In the genomic region with DNA sequence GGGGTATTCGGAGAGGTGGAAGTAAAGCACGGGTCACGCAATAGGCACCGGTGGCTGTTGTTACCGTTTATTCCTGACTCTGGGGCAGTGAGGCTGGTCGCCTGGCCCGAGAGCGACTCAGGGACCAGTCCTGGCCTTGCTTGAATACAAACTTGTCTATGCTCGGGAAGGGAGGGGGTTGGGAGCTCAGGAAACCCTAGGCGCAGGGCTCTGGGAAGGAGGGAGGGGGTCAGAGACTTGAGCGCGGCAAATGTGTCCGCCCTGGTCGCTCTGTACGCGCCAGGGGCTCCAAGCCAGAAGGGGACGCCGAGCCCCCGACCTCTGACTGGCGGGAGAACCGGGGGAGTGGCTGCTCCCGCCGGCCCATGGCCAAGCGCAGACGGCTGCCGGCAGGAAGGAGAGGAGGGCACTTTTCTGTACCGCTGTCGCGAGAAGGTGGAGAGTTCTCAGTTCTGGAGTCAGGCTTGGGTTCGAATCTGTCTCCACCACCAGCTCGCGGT, we compare ENCODE assay signal across 1 cellular context.
TF ChIP-seq lines count a peak whose summit lies in the region.

No MANE protein-coding gene starts in this region.

TF ChIP-seq in GM23338, 12 proteins besides CTCF, POLR2A, EP300 and RAD21 (continued from another document):
- TF ChIP-seq, protein P1, sequence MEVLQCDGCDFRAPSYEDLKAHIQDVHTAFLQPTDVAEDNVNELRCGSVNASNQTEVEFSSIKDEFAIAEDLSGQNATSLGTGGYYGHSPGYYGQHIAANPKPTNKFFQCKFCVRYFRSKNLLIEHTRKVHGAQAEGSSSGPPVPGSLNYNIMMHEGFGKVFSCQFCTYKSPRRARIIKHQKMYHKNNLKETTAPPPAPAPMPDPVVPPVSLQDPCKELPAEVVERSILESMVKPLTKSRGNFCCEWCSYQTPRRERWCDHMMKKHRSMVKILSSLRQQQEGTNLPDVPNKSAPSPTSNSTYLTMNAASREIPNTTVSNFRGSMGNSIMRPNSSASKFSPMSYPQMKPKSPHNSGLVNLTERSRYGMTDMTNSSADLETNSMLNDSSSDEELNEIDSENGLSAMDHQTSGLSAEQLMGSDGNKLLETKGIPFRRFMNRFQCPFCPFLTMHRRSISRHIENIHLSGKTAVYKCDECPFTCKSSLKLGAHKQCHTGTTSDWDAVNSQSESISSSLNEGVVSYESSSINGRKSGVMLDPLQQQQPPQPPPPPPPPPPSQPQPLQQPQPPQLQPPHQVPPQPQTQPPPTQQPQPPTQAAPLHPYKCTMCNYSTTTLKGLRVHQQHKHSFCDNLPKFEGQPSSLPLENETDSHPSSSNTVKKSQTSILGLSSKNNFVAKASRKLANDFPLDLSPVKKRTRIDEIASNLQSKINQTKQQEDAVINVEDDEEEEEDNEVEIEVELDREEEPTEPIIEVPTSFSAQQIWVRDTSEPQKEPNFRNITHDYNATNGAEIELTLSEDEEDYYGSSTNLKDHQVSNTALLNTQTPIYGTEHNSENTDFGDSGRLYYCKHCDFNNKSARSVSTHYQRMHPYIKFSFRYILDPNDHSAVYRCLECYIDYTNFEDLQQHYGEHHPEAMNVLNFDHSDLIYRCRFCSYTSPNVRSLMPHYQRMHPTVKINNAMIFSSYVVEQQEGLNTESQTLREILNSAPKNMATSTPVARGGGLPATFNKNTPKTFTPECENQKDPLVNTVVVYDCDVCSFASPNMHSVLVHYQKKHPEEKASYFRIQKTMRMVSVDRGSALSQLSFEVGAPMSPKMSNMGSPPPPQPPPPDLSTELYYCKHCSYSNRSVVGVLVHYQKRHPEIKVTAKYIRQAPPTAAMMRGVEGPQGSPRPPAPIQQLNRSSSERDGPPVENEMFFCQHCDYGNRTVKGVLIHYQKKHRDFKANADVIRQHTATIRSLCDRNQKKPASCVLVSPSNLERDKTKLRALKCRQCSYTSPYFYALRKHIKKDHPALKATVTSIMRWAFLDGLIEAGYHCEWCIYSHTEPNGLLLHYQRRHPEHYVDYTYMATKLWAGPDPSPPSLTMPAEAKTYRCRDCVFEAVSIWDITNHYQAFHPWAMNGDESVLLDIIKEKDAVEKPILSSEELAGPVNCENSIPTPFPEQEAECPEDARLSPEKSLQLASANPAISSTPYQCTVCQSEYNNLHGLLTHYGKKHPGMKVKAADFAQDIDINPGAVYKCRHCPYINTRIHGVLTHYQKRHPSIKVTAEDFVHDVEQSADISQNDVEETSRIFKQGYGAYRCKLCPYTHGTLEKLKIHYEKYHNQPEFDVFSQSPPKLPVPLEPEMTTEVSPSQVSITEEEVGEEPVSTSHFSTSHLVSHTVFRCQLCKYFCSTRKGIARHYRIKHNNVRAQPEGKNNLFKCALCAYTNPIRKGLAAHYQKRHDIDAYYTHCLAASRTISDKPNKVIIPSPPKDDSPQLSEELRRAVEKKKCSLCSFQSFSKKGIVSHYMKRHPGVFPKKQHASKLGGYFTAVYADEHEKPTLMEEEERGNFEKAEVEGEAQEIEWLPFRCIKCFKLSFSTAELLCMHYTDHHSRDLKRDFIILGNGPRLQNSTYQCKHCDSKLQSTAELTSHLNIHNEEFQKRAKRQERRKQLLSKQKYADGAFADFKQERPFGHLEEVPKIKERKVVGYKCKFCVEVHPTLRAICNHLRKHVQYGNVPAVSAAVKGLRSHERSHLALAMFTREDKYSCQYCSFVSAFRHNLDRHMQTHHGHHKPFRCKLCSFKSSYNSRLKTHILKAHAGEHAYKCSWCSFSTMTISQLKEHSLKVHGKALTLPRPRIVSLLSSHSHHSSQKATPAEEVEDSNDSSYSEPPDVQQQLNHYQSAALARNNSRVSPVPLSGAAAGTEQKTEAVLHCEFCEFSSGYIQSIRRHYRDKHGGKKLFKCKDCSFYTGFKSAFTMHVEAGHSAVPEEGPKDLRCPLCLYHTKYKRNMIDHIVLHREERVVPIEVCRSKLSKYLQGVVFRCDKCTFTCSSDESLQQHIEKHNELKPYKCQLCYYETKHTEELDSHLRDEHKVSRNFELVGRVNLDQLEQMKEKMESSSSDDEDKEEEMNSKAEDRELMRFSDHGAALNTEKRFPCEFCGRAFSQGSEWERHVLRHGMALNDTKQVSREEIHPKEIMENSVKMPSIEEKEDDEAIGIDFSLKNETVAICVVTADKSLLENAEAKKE (CRISPR knock-in tag; IDR thresholded peaks at IDR 0.05), result no peak
- TF ChIP-seq CREB1 (CRISPR knock-in tag; IDR thresholded peaks at IDR 0.05; ENCODE audit: low read depth) (no peak), REST (IDR thresholded peaks at IDR 0.05; ENCODE audit: unreplicated experiment) (no peak), JUNB (IDR thresholded peaks at IDR 0.05; ENCODE audit: unreplicated experiment) (no peak), POLR2AphosphoS5 (IDR thresholded peaks at IDR 0.05; ENCODE audit: low read depth) (no peak)
